In the genomic region with DNA sequence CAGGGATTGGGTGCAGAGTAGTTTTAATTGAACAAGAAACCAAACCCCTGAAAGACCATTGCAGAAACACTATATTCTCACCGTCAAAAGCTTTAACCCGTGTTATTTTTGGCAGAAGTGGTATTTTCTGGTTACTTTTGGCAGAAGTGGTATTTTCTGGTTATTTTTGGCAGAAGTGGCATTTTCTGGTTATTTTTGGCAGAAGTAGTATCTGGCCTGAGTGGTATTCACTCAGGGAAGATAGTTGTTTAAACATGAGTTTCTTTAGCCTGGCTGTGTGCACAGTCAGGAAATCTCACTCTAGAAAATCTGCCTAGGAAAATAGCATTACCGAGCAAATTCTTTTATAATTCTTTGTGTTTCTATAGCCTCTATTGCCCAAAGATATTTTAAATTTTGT, we compare ENCODE assay signal across 2 cellular contexts.
A peak's percentile ranks its signal among the peaks of the same experiment; 100 is the strongest.
TF ChIP-seq lines count a peak whose summit lies in the region.

No MANE protein-coding gene starts in this region.

TF ChIP-seq in SK-N-SH, 30 proteins besides CTCF, POLR2A, EP300 and RAD21 (continued from another document):
- no peak for TF ChIP-seq USF2 (IDR thresholded peaks at IDR 0.05; ENCODE audit: borderline replicate concordance, low read depth, low read length)
- TF ChIP-seq TCF12 (IDR thresholded peaks at IDR 0.05), result 0 out of 2 replicates have a peak, but pooled peaks have one; percentile 27

TF ChIP-seq in SK-N-SH treated with all-trans-retinoic acid at 6 μM for 48 hours, 23 proteins besides CTCF, POLR2A, EP300 and RAD21 (continued from another document):
- TF ChIP-seq CSRNP3 (CRISPR knock-in tag; IDR thresholded peaks at IDR 0.05) (no peak), ZFP30 (CRISPR knock-in tag; IDR thresholded peaks at IDR 0.05) (no peak), OSR1 (CRISPR knock-in tag; IDR thresholded peaks at IDR 0.05) (no peak), ZNF8 (CRISPR knock-in tag; IDR thresholded peaks at IDR 0.05) (no peak), ZNF70 (CRISPR knock-in tag; IDR thresholded peaks at IDR 0.05) (no peak)
- TF ChIP-seq, protein P1, sequence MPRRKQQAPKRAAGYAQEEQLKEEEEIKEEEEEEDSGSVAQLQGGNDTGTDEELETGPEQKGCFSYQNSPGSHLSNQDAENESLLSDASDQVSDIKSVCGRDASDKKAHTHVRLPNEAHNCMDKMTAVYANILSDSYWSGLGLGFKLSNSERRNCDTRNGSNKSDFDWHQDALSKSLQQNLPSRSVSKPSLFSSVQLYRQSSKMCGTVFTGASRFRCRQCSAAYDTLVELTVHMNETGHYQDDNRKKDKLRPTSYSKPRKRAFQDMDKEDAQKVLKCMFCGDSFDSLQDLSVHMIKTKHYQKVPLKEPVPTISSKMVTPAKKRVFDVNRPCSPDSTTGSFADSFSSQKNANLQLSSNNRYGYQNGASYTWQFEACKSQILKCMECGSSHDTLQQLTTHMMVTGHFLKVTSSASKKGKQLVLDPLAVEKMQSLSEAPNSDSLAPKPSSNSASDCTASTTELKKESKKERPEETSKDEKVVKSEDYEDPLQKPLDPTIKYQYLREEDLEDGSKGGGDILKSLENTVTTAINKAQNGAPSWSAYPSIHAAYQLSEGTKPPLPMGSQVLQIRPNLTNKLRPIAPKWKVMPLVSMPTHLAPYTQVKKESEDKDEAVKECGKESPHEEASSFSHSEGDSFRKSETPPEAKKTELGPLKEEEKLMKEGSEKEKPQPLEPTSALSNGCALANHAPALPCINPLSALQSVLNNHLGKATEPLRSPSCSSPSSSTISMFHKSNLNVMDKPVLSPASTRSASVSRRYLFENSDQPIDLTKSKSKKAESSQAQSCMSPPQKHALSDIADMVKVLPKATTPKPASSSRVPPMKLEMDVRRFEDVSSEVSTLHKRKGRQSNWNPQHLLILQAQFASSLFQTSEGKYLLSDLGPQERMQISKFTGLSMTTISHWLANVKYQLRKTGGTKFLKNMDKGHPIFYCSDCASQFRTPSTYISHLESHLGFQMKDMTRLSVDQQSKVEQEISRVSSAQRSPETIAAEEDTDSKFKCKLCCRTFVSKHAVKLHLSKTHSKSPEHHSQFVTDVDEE (CRISPR knock-in tag; IDR thresholded peaks at IDR 0.05), result no peak
